ENCODE assay signal across 2 cellular contexts in the genomic region with DNA sequence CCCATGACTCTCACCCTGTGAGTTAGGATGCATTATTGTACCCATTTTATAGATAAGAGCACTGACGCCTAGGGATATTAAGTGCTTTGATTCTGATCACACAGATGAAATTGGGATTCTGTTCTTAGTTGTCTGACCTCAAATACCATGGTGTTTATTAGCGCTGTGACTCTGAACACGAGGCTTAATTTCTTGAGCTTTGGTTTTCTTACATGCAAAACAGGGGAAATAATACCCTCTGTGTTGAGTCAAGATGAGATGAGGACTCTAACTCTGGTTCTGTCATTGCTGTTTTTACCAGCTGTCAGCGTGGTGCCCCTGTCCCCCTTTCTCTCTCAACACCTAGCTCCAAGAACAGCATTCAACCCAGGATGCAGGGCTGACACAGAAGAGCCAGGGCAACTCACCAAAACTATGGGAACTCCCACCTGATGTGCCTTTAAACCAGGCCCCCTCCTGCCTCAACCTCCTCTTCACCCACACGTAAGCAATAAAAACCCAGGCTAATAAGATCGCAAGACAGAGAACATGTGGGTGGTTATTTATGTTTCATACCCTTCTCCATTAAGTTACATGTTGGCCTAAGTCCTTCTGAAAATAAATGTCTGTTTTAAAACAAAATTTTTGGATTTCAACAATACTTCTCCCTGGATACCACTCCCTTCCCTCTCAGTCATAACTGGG.
TF ChIP-seq lines count a peak whose summit lies in the region.

No MANE protein-coding gene starts in this region.

TF ChIP-seq in GM12878, 131 proteins besides CTCF, POLR2A, EP300 and RAD21 (continued from another document and continues in another):
- TF ChIP-seq, protein P1, sequence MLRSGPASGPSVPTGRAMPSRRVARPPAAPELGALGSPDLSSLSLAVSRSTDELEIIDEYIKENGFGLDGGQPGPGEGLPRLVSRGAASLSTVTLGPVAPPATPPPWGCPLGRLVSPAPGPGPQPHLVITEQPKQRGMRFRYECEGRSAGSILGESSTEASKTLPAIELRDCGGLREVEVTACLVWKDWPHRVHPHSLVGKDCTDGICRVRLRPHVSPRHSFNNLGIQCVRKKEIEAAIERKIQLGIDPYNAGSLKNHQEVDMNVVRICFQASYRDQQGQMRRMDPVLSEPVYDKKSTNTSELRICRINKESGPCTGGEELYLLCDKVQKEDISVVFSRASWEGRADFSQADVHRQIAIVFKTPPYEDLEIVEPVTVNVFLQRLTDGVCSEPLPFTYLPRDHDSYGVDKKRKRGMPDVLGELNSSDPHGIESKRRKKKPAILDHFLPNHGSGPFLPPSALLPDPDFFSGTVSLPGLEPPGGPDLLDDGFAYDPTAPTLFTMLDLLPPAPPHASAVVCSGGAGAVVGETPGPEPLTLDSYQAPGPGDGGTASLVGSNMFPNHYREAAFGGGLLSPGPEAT (IDR thresholded peaks at IDR 0.05; ENCODE audit: low read depth) = peak; percentile 53; the same call in 1 of the 2 replicates
- no peak for TF ChIP-seq MXI1 (IDR thresholded peaks at IDR 0.05; ENCODE audit: low read depth, low read length)
- TF ChIP-seq CEBPB (IDR thresholded peaks at IDR 0.05; ENCODE audit: borderline replicate concordance in 1 of 2, low read depth in 2 of 2, low read length in 2 of 2) = no peak
- TF ChIP-seq ATF7 (IDR thresholded peaks at IDR 0.05; ENCODE audit: low read depth) = peak; percentile 41; the same call in 1 of the 2 replicates
- TF ChIP-seq MYC (IDR thresholded peaks at IDR 0.05; ENCODE audit: insufficient read depth, insufficient read length, insufficient replicate concordance, low read length, severe bottlenecking) = no peak
- peak; percentile 55; the same call in 1 of the 2 replicates for TF ChIP-seq BCL11A (IDR thresholded peaks at IDR 0.05; ENCODE audit: low read depth, low read length)
- TF ChIP-seq ATF2 (IDR thresholded peaks at IDR 0.05; ENCODE audit: low read length) = peak; percentile 49; the same call in 1 of the 2 replicates
- TF ChIP-seq TCF12 (IDR thresholded peaks at IDR 0.05; ENCODE audit: low read depth, low read length) = peak; percentile 87
- TF ChIP-seq RBBP5 (conservative IDR thresholded peaks at IDR 0.05) = no peak
- no peak for TF ChIP-seq NR2C2 (IDR thresholded peaks at IDR 0.05; ENCODE audit: borderline replicate concordance, control insufficient read depth, insufficient read length, low read depth)
- peak; percentile 39; the same call in 1 of the 2 replicates for TF ChIP-seq IKZF1 (conservative IDR thresholded peaks at IDR 0.05)
- TF ChIP-seq, protein P2, sequence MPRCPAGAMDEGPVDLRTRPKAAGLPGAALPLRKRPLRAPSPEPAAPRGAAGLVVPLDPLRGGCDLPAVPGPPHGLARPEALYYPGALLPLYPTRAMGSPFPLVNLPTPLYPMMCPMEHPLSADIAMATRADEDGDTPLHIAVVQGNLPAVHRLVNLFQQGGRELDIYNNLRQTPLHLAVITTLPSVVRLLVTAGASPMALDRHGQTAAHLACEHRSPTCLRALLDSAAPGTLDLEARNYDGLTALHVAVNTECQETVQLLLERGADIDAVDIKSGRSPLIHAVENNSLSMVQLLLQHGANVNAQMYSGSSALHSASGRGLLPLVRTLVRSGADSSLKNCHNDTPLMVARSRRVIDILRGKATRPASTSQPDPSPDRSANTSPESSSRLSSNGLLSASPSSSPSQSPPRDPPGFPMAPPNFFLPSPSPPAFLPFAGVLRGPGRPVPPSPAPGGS (IDR thresholded peaks at IDR 0.05; ENCODE audit: borderline replicate concordance, insufficient read depth, low read depth, low read length, poor library complexity, severe bottlenecking) = peak; percentile 67
- TF ChIP-seq YY1 (IDR thresholded peaks at IDR 0.05; ENCODE audit: low read depth, low read length) = 0 out of 2 replicates have a peak, but pooled peaks have one; percentile 12
- no peak for TF ChIP-seq HSF1 (IDR thresholded peaks at IDR 0.05; ENCODE audit: low read depth, low read length)
- peak; percentile 58; the same call in 1 of the 2 replicates for TF ChIP-seq NFIC (IDR thresholded peaks at IDR 0.05; ENCODE audit: low read depth, low read length)
- TF ChIP-seq POU2F2 (IDR thresholded peaks at IDR 0.05; ENCODE audit: borderline replicate concordance, low read depth, low read length) = peak; percentile 93; the same call in 2 of the 3 replicates

TF ChIP-seq in GM23338, 12 proteins besides CTCF, POLR2A, EP300 and RAD21:
- TF ChIP-seq ZNF462 (CRISPR knock-in tag; IDR thresholded peaks at IDR 0.05) (no peak), REST (IDR thresholded peaks at IDR 0.05; ENCODE audit: unreplicated experiment) (no peak), EZH2phosphoT487 (IDR thresholded peaks at IDR 0.05; ENCODE audit: unreplicated experiment) (no peak), ZNF331 (CRISPR knock-in tag; IDR thresholded peaks at IDR 0.05; ENCODE audit: low read depth) (no peak), ETS1 (IDR thresholded peaks at IDR 0.05) (no peak), STAT1 (IDR thresholded peaks at IDR 0.05; ENCODE audit: unreplicated experiment) (no peak), CREB1 (CRISPR knock-in tag; IDR thresholded peaks at IDR 0.05; ENCODE audit: low read depth) (no peak), ZNF114 (CRISPR knock-in tag; IDR thresholded peaks at IDR 0.05) (no peak), POLR2AphosphoS5 (IDR thresholded peaks at IDR 0.05; ENCODE audit: low read depth) (no peak), EZH2 (IDR thresholded peaks at IDR 0.05; ENCODE audit: low read depth, unreplicated experiment) (no peak), NANOG (IDR thresholded peaks at IDR 0.05; ENCODE audit: borderline replicate concordance) (no peak), JUNB (IDR thresholded peaks at IDR 0.05; ENCODE audit: unreplicated experiment) (no peak)
